24 cellular contexts compared by ENCODE assay signal in genomic region chr6:10307028-10307427, GRCh38.
DNase-seq lines count a peak whose midpoint lies in the region; ATAC-seq, FAIRE-seq and TF ChIP-seq lines count a peak whose summit lies in the region.
"Had no signal": no experiment of that assay in that cellular context is flagged by ENCODE, and none has a peak within 500 bp of the region (broad histone marks: within the 10 kb centered on the region; RNA-seq: fewer than 3 reads in every experiment).

No MANE protein-coding gene starts in this region.

- H2BK120ac ChIP-seq in neuronal stem cell (ENCODE audit: low read depth, low read length): no peak overlapping the region

- H3K4me1 Mint-ChIP-seq in endodermal cell: peaks cover 12% of the 10 kb centered on the region
- H3K4me1 Mint-ChIP-seq in activated naive CD8-positive, alpha-beta T cell treated with anti-CD3 and anti-CD28 coated beads, Interleukin-2, amount 50 U/mL, for 24 hours: no peaks in the 10 kb centered on the region
- H3K4me1 Mint-ChIP-seq: B cell; CD4-positive, CD25-positive, alpha-beta regulatory T cell had no signal

- BruUV-seq in Panc1 (replicated peaks; lab: Mats Ljungman, UMichigan) (no TSS peak), HepG2 (replicated peaks; lab: Mats Ljungman, UMichigan) (no TSS peak)

- H3K9me3 ChIP-seq in Panc1 (ENCODE audit: control insufficient read depth, insufficient read depth, low read depth, low read length) (no peaks in the 10 kb centered on the region), endodermal cell (ENCODE audit: control insufficient read depth, low read length) (no peaks in the 10 kb centered on the region), neuronal stem cell (replicated peaks in 1 of 2; ENCODE audit: control insufficient read depth in 2 of 2, insufficient read depth in 1 of 2, low read depth in 1 of 2, low read length in 2 of 2) (no peaks in the 10 kb centered on the region), HepG2 (ENCODE audit: low read length) (no peaks in the 10 kb centered on the region)
- H3K9me3 ChIP-seq: BLaER1, Caco-2, HAP-1 had no signal

- no peaks in the 10 kb centered on the region for H3K36me3 ChIP-seq in Panc1 (ENCODE audit: control insufficient read depth, insufficient read depth, low read length)
- H3K36me3 ChIP-seq in endodermal cell (ENCODE audit: control insufficient read depth, insufficient read depth, low read length): no peaks in the 10 kb centered on the region
- no peaks in the 10 kb centered on the region for H3K36me3 ChIP-seq in neuronal stem cell (replicated peaks in 1 of 2; ENCODE audit: control insufficient read depth in 2 of 2, insufficient read depth in 2 of 2, low read length in 2 of 2)
- H3K36me3 ChIP-seq in HepG2 (replicated peaks in 1 of 2; ENCODE audit: control insufficient read depth in 1 of 2, insufficient read depth in 2 of 2, low read length in 2 of 2): no peaks in the 10 kb centered on the region
- H3K36me3 ChIP-seq: BLaER1, HAP-1 had no signal

- no peak overlapping the region for H3K23ac ChIP-seq in neuronal stem cell (ENCODE audit: low read depth, low read length, poor library complexity)

- no peak for TF ChIP-seq EP300 in HepG2 (IDR thresholded peaks at IDR 0.05; ENCODE audit: low read depth in 2 of 2, low read length in 2 of 2)
- TF ChIP-seq EP300 in HepG2 (CRISPR knock-in tag; IDR thresholded peaks at IDR 0.05; ENCODE audit: borderline replicate concordance): no peak

- no peak for TF ChIP-seq RAD21 in HepG2 (CRISPR knock-in tag; IDR thresholded peaks at IDR 0.05)

- H3K9ac ChIP-seq in endodermal cell (ENCODE audit: extremely low read depth, low read length, poor library complexity, severe bottlenecking) (no peak overlapping the region), neuronal stem cell (ENCODE audit: low read depth, low read length, poor library complexity) (no peak overlapping the region), HepG2 (ENCODE audit: insufficient read depth, low read depth, low read length) (no peak overlapping the region)
- H3K9ac ChIP-seq: BLaER1 had no signal

- peaks cover 2% of the 10 kb centered on the region for H3K27me3 Mint-ChIP-seq in endodermal cell (ENCODE audit: insufficient read depth)
- H3K27me3 Mint-ChIP-seq in activated naive CD8-positive, alpha-beta T cell treated with anti-CD3 and anti-CD28 coated beads, Interleukin-2, amount 50 U/mL, for 24 hours: no peaks in the 10 kb centered on the region
- H3K27me3 Mint-ChIP-seq: B cell; CD4-positive, CD25-positive, alpha-beta regulatory T cell had no signal

- peak overlapping the region; percentile 88 for H2BK15ac ChIP-seq in neuronal stem cell (ENCODE audit: low read length)

- no peak overlapping the region for H2BK5ac ChIP-seq in neuronal stem cell (ENCODE audit: low read length)

- FAIRE-seq in G401.6 (lab: Jason Lieb, UNC) (peak; percentile 23), HepG2 (lab: Jason Lieb, UNC) (no peak)
- FAIRE-seq: A204.1, GM12878, H54 had no signal

- H4K91ac ChIP-seq in neuronal stem cell (ENCODE audit: low read depth, low read length, poor library complexity): no peak overlapping the region

- no peaks in the 10 kb centered on the region for H3K79me1 ChIP-seq in neuronal stem cell (ENCODE audit: low read depth, low read length)

- H3K4me2 ChIP-seq in neuronal stem cell (ENCODE audit: insufficient read depth, low read length, poor library complexity, severe bottlenecking) (no peak overlapping the region), HepG2 (ENCODE audit: low read depth, low read length) (no peak overlapping the region)
- H3K4me2 ChIP-seq: BLaER1, GM23338 had no signal

- no peak overlapping the region for H3K4me3 ChIP-seq in Panc1 (ENCODE audit: low read depth in 2 of 2, low read length in 2 of 2)
- no peak overlapping the region for H3K4me3 ChIP-seq in endodermal cell (ENCODE audit: low read length)
- H3K4me3 ChIP-seq in neuronal stem cell (ENCODE audit: low read length in 2 of 2): no peak overlapping the region
- H3K4me3 ChIP-seq in HepG2 (replicated peaks in 1 of 3; ENCODE audit: insufficient read depth in 1 of 3, low read depth in 2 of 3, low read length in 3 of 3): no peak overlapping the region
- H3K4me3 ChIP-seq: BLaER1, GM12878, GM23338, HAP-1 had no signal

- H2BK12ac ChIP-seq in neuronal stem cell (ENCODE audit: low read length): no peak overlapping the region

- DNase-seq in Panc1 (ENCODE audit: low read depth, low spot score) (no peak), endodermal cell (no peak), neuronal stem cell (ENCODE audit: low spot score) (no peak), HepG2 (ENCODE audit: low spot score) (no peak), Right ventricle myocardium inferior (ENCODE audit: missing footprints) (no peak), HT-29 (ENCODE audit: low spot score) (no peak)
- no peak for DNase-seq in activated naive CD8-positive, alpha-beta T cell treated with anti-CD3 and anti-CD28 coated beads, Interleukin-2, amount 50 U/mL, for 24 hours
- DNase-seq: Caco-2; CD4-positive, CD25-positive, alpha-beta regulatory T cell; CD8-positive, alpha-beta T cell; DMS153; DND-41; GDM1; HFFc6 had no signal

- H3K4me1 ChIP-seq in Panc1 (ENCODE audit: control insufficient read depth, insufficient read depth, low read length): peaks cover 32% of the 10 kb centered on the region
- H3K4me1 ChIP-seq in endodermal cell (ENCODE audit: control insufficient read depth, insufficient read depth, low read length): no peaks in the 10 kb centered on the region
- peaks cover 0 to 13% of the 10 kb centered on the region in 2 donors for H3K4me1 ChIP-seq in neuronal stem cell (ENCODE audit: control insufficient read depth in 2 of 2, insufficient read depth in 1 of 2, low read depth in 1 of 2, low read length in 2 of 2)
- no peaks in the 10 kb centered on the region for H3K4me1 ChIP-seq in HepG2 (ENCODE audit: insufficient read depth, low read length)
- H3K4me1 ChIP-seq: BLaER1, Caco-2 had no signal

- H2AFZ ChIP-seq in neuronal stem cell (ENCODE audit: low read length) (no peak overlapping the region), HepG2 (ENCODE audit: low read length) (no peak overlapping the region)
- H2AFZ ChIP-seq: GM23338 had no signal

- intact Hi-C loops in Panc1 (cut with micrococcal nuclease; ENCODE audit: unreplicated experiment) (no loop called here), HepG2 (cut with micrococcal nuclease; ENCODE audit: unreplicated experiment) (no loop called here), Right ventricle myocardium inferior (cut with DNase I) (no loop called here)

- no peaks in the 10 kb centered on the region for H4K20me1 ChIP-seq in HepG2 (ENCODE audit: insufficient read depth, low read length)
- H4K20me1 ChIP-seq: BLaER1 had no signal

- no peak overlapping the region for H4K8ac ChIP-seq in neuronal stem cell (ENCODE audit: low read depth, low read length)

- ATAC-seq in Panc1 (no peak), HepG2 (no peak), Right ventricle myocardium inferior (no peak)
- ATAC-seq in activated naive CD8-positive, alpha-beta T cell treated with anti-CD3 and anti-CD28 coated beads, Interleukin-2, amount 50 U/mL, for 24 hours: no peak
- ATAC-seq: CD8-positive, alpha-beta T cell; GM12878 had no signal

- no peaks in the 10 kb centered on the region for H3K79me2 ChIP-seq in HepG2 (ENCODE audit: insufficient read depth, low read length)

- no peaks in the 10 kb centered on the region for H3K9me3 Mint-ChIP-seq in endodermal cell
- no peaks in the 10 kb centered on the region for H3K9me3 Mint-ChIP-seq in activated naive CD8-positive, alpha-beta T cell treated with anti-CD3 and anti-CD28 coated beads, Interleukin-2, amount 50 U/mL, for 24 hours
- H3K9me3 Mint-ChIP-seq: CD8-positive, alpha-beta T cell; GM23338; HFFc6 had no signal

- WGBS in endodermal cell (ENCODE audit: insufficient coverage in 1 of 2, insufficient read length in 1 of 2), 2 experiments: 84 to 93% methylated on average over 3 to 6 of the region's 7 CpGs
- no CpG with 5 or more reads among the region's 7 CpGs for WGBS in neuronal stem cell (ENCODE audit: extremely low coverage in 2 of 2, insufficient read length in 2 of 2, insufficient replicate concordance in 1 of 2), 2 donors
- 76% methylated on average over 7 of the region's 7 CpGs for WGBS in HepG2 (ENCODE audit: low lambda C conversion rate)

- CTCF ChIA-PET in Panc1 (lab: Charles Lee) (no interaction called here), HepG2 (lab: Yijun Ruan, JAX; ENCODE audit: low intra/inter-chr PET ratio, low total read pairs) (no interaction called here)

- no peak overlapping the region for H3K4ac ChIP-seq in neuronal stem cell (ENCODE audit: low read length)

- TF ChIP-seq POLR2A in HepG2 (IDR thresholded peaks at IDR 0.05; ENCODE audit: insufficient read depth in 1 of 2, low read depth in 2 of 2, low read length in 2 of 2): no peak

- H3K4me3 Mint-ChIP-seq in endodermal cell: no peak overlapping the region
- H3K4me3 Mint-ChIP-seq in activated naive CD8-positive, alpha-beta T cell treated with anti-CD3 and anti-CD28 coated beads, Interleukin-2, amount 50 U/mL, for 24 hours: no peak overlapping the region
- H3K4me3 Mint-ChIP-seq: B cell; CD4-positive, CD25-positive, alpha-beta regulatory T cell; CD8-positive, alpha-beta T cell; GM23338; HFFc6 had no signal

- POLR2A ChIA-PET in Panc1 (lab: Charles Lee): no interaction called here
- POLR2A ChIA-PET in HepG2 (lab: Yijun Ruan, JAX): no interaction called here

- no peak overlapping the region for H3K14ac ChIP-seq in neuronal stem cell (ENCODE audit: low read length)

- no peaks in the 10 kb centered on the region for H3K36me3 Mint-ChIP-seq in endodermal cell (ENCODE audit: low read depth)
- H3K36me3 Mint-ChIP-seq in activated naive CD8-positive, alpha-beta T cell treated with anti-CD3 and anti-CD28 coated beads, Interleukin-2, amount 50 U/mL, for 24 hours (ENCODE audit: low read depth): no peaks in the 10 kb centered on the region
- H3K36me3 Mint-ChIP-seq: CD4-positive, CD25-positive, alpha-beta regulatory T cell; CD8-positive, alpha-beta T cell had no signal

- TF ChIP-seq CTCF in Panc1 (IDR thresholded peaks at IDR 0.05) (no peak), endodermal cell (conservative IDR thresholded peaks at IDR 0.05) (no peak), HepG2 (CRISPR knock-in tag; IDR thresholded peaks at IDR 0.05) (no peak)

- no peak overlapping the region for H2AK5ac ChIP-seq in neuronal stem cell (ENCODE audit: low read depth, low read length)

- H3K27me3 ChIP-seq in Panc1 (ENCODE audit: control insufficient read depth, insufficient read depth, low read length) (no peaks in the 10 kb centered on the region), endodermal cell (ENCODE audit: control insufficient read depth, insufficient read depth, low read length, poor library complexity, severe bottlenecking) (no peaks in the 10 kb centered on the region), neuronal stem cell (ENCODE audit: control insufficient read depth in 3 of 3, insufficient read depth in 3 of 3, low read depth in 1 of 3, low read length in 3 of 3) (no peaks in the 10 kb centered on the region), HepG2 (ENCODE audit: control insufficient read depth in 1 of 2, insufficient read depth in 2 of 2, low read length in 2 of 2) (peaks cover 0 to 11% of the 10 kb centered on the region in 2 experiments; a peak in 3 of 5 replicates)
- H3K27me3 ChIP-seq: BLaER1 had no signal

- no peak overlapping the region for H3K27ac Mint-ChIP-seq in endodermal cell
- no peak overlapping the region for H3K27ac Mint-ChIP-seq in activated naive CD8-positive, alpha-beta T cell treated with anti-CD3 and anti-CD28 coated beads, Interleukin-2, amount 50 U/mL, for 24 hours
- H3K27ac Mint-ChIP-seq: B cell; CD4-positive, CD25-positive, alpha-beta regulatory T cell; CD8-positive, alpha-beta T cell; GM23338; HFFc6 had no signal

- peak overlapping the region; percentile 44 for H3K18ac ChIP-seq in neuronal stem cell (ENCODE audit: low read length)

- in situ Hi-C loops in Panc1 (cut with HindIII; ENCODE audit: low pct_unique_long_range_greater_than_20kb, low sequenced_read_pairs): no loop called here
- in situ Hi-C loops in HepG2 (cut with HindIII; ENCODE audit: extremely low pct_ligation_motif_present, low pct_unique_long_range_greater_than_20kb): no loop called here

- H3K27ac ChIP-seq in Panc1 (ENCODE audit: low read length): 0 out of 2 replicates have a peak overlapping the region, but pooled peaks have one; percentile 51
- H3K27ac ChIP-seq in endodermal cell (ENCODE audit: low read depth, low read length): peak overlapping the region; percentile 33
- H3K27ac ChIP-seq in neuronal stem cell (replicated peaks; ENCODE audit: low read length): no peak overlapping the region
- H3K27ac ChIP-seq in HepG2 (ENCODE audit: extremely low read length, insufficient read depth, low read length): no peak overlapping the region
- H3K27ac ChIP-seq: 22Rv1, BLaER1, C4-2B had no signal

Comparison
In these comparisons a context has a peak if more than half of its experiments do, and no peak if none do; other contexts are left out.
1. H3K27ac ChIP-seq: peak in Panc1 (single experiment) and endodermal cell (single experiment); none in neuronal stem cell (single experiment) and HepG2 (single experiment).